26 cellular contexts compared by ENCODE assay signal in genomic region chr9:26870292-26870691, GRCh38. TPM values are rescaled to one million over a fixed set of nuclear protein-coding genes. Genes with fewer than 3 reads are reported as not detected.
A peak's percentile ranks its signal among the peaks of the same experiment; 100 is the strongest.
DNase-seq lines count a peak whose midpoint lies in the region; ATAC-seq and TF ChIP-seq lines count a peak whose summit lies in the region.
"Had no signal": no experiment of that assay in that cellular context is flagged by ENCODE, and none has a peak within 500 bp of the region (broad histone marks: within the 10 kb centered on the region; RNA-seq: fewer than 3 reads in every experiment).

No MANE protein-coding gene starts in this region.

- intact Hi-C loops in IMR-90 (cut with micrococcal nuclease) (loop anchor here (10.0 kb wide), 1 partner anchor 675 kb away; no protein-coding TSS in a partner anchor), Calu3 (cut with micrococcal nuclease; ENCODE audit: unreplicated experiment) (no loop called here)

- no peaks in the 10 kb centered on the region for H3K36me3 ChIP-seq in IMR-90 (ENCODE audit: control insufficient read depth, insufficient read depth, low read length)
- no peaks in the 10 kb centered on the region for H3K36me3 ChIP-seq in brain microvascular endothelial cell (replicated peaks)
- H3K36me3 ChIP-seq: neural progenitor cell, prostate gland, thyroid gland had no signal

- H4K5ac ChIP-seq in IMR-90 (ENCODE audit: low read depth, low read length): no peak overlapping the region

- H2BK5ac ChIP-seq in IMR-90 (ENCODE audit: low read depth, low read length, poor library complexity, severe bottlenecking): no peak overlapping the region

- no peak overlapping the region for H3K9ac ChIP-seq in IMR-90 (ENCODE audit: low read depth, low read length)
- H3K9ac ChIP-seq: neural progenitor cell had no signal

- no peak overlapping the region for H4K91ac ChIP-seq in IMR-90 (ENCODE audit: insufficient read depth, low read depth, low read length)

- in situ Hi-C loops in IMR-90 (cut with MboI; ENCODE audit: low sequenced_read_pairs): no loop called here
- in situ Hi-C loops in brain microvascular endothelial cell (cut with HindIII; ENCODE audit: low pct_ligation_motif_present, low sequenced_read_pairs): no loop called here

- ATAC-seq in IMR-90 (ENCODE audit: low read depth): peak; percentile 44
- ATAC-seq in foreskin keratinocyte: peak; percentile 52
- ATAC-seq in GM18868 (IDR thresholded peaks at IDR 0.05; ENCODE audit: unreplicated experiment): no peak
- ATAC-seq: activated CD8-positive, alpha-beta memory T cell treated with anti-CD3 and anti-CD28 coated beads, Interleukin-2, amount 10 ng/mL, durations not matched to agents 7 days and 5 days; stimulated activated naive CD8-positive, alpha-beta T cell treated with anti-CD3 and anti-CD28 coated beads, Interleukin-15, Interleukin-2, amounts not matched to agents 100 U/mL and 50 U/mL, for 24 hours had no signal

- no peaks in the 10 kb centered on the region for H3K9me3 Mint-ChIP-seq in Calu3 (ENCODE audit: low read depth, unreplicated experiment)
- H3K9me3 Mint-ChIP-seq: activated CD4-positive, alpha-beta T cell treated with anti-CD3 and anti-CD28 coated beads, Interleukin-2, amount 10 ng/mL, durations not matched to agents 7 days and 5 days; activated naive CD4-positive, alpha-beta T cell treated with anti-CD3 and anti-CD28 coated beads, Interleukin-2, amount 10 ng/mL, durations not matched to agents 7 days and 5 days; CD8-positive, alpha-beta memory T cell; neural progenitor cell; T-helper 1 cell treated with Interleukin-12 subunit alpha and Interleukin-12 subunit beta and Interleukin-4 antibody, amounts not matched to agents 30 μg/mL and 1 μg/mL, for 36 hours had no signal

- H4K8ac ChIP-seq in IMR-90 (ENCODE audit: low read depth in 2 of 2, low read length in 2 of 2): no peak overlapping the region

- no peaks in the 10 kb centered on the region for H3K27me3 Mint-ChIP-seq in Calu3 (ENCODE audit: unreplicated experiment)
- H3K27me3 Mint-ChIP-seq: activated CD4-positive, alpha-beta T cell treated with anti-CD3 and anti-CD28 coated beads, Interleukin-2, amount 10 ng/mL, durations not matched to agents 7 days and 5 days; activated CD8-positive, alpha-beta memory T cell treated with anti-CD3 and anti-CD28 coated beads, Interleukin-2, amount 10 ng/mL, durations not matched to agents 7 days and 5 days; activated naive CD4-positive, alpha-beta T cell treated with anti-CD3 and anti-CD28 coated beads, Interleukin-2, amount 10 ng/mL, durations not matched to agents 7 days and 5 days; CD8-positive, alpha-beta memory T cell had no signal

- no peak overlapping the region for H3K27ac Mint-ChIP-seq in Calu3 (ENCODE audit: unreplicated experiment)
- H3K27ac Mint-ChIP-seq: activated CD4-positive, alpha-beta T cell treated with anti-CD3 and anti-CD28 coated beads, Interleukin-2, amount 10 ng/mL, durations not matched to agents 7 days and 5 days; activated CD8-positive, alpha-beta memory T cell treated with anti-CD3 and anti-CD28 coated beads, Interleukin-2, amount 10 ng/mL, durations not matched to agents 7 days and 5 days; activated naive CD4-positive, alpha-beta T cell treated with anti-CD3 and anti-CD28 coated beads, Interleukin-2, amount 10 ng/mL, durations not matched to agents 7 days and 5 days; neural progenitor cell; T-helper 1 cell treated with Interleukin-12 subunit alpha and Interleukin-12 subunit beta and Interleukin-4 antibody, amounts not matched to agents 30 μg/mL and 1 μg/mL, for 36 hours had no signal

- no peak overlapping the region for H3K4ac ChIP-seq in IMR-90 (ENCODE audit: low read depth, low read length)

- no peak for TF ChIP-seq POLR2A in IMR-90 (IDR thresholded peaks at IDR 0.05; ENCODE audit: low read depth, low read length)

- H4K20me1 ChIP-seq in IMR-90 (ENCODE audit: insufficient read depth, low read length): no peaks in the 10 kb centered on the region

- POLR2A ChIA-PET in IMR-90 (lab: Charles Lee; ENCODE audit: unreplicated experiment): no interaction called here

- H3K4me3 Mint-ChIP-seq in Calu3 (ENCODE audit: low read depth, unreplicated experiment): no peak overlapping the region
- H3K4me3 Mint-ChIP-seq: activated CD4-positive, alpha-beta T cell treated with anti-CD3 and anti-CD28 coated beads, Interleukin-2, amount 10 ng/mL, durations not matched to agents 7 days and 5 days; activated CD8-positive, alpha-beta memory T cell treated with anti-CD3 and anti-CD28 coated beads, Interleukin-2, amount 10 ng/mL, durations not matched to agents 7 days and 5 days; activated naive CD4-positive, alpha-beta T cell treated with anti-CD3 and anti-CD28 coated beads, Interleukin-2, amount 10 ng/mL, durations not matched to agents 7 days and 5 days; CD8-positive, alpha-beta memory T cell; neural progenitor cell; T-helper 1 cell treated with Interleukin-12 subunit alpha and Interleukin-12 subunit beta and Interleukin-4 antibody, amounts not matched to agents 30 μg/mL and 1 μg/mL, for 36 hours had no signal

- no peak overlapping the region for H3K18ac ChIP-seq in IMR-90 (ENCODE audit: low read depth, low read length)

- CTCF ChIA-PET in IMR-90 (lab: Yijun Ruan, JAX): no interaction called here
- CTCF ChIA-PET in Calu3 (lab: Charles Lee): no interaction called here

- H3K4me1 Mint-ChIP-seq in Calu3 (ENCODE audit: low read depth, unreplicated experiment): peaks cover 6% of the 10 kb centered on the region
- H3K4me1 Mint-ChIP-seq: activated CD4-positive, alpha-beta T cell treated with anti-CD3 and anti-CD28 coated beads, Interleukin-2, amount 10 ng/mL, durations not matched to agents 7 days and 5 days; activated CD8-positive, alpha-beta memory T cell treated with anti-CD3 and anti-CD28 coated beads, Interleukin-2, amount 10 ng/mL, durations not matched to agents 7 days and 5 days; activated naive CD4-positive, alpha-beta T cell treated with anti-CD3 and anti-CD28 coated beads, Interleukin-2, amount 10 ng/mL, durations not matched to agents 7 days and 5 days; neural progenitor cell had no signal

- H2BK15ac ChIP-seq in IMR-90 (ENCODE audit: low read depth, low read length): no peak overlapping the region

- H2BK20ac ChIP-seq in IMR-90 (ENCODE audit: low read depth, low read length): no peak overlapping the region

- H3K36me3 Mint-ChIP-seq in Calu3 (ENCODE audit: insufficient read depth, unreplicated experiment): no peaks in the 10 kb centered on the region

- H3K23ac ChIP-seq in IMR-90 (ENCODE audit: low read depth, low read length): no peak overlapping the region

- no peak overlapping the region for H3K4me2 ChIP-seq in IMR-90 (ENCODE audit: low read depth, low read length)
- H3K4me2 ChIP-seq: neural progenitor cell had no signal

- H3K4me3 ChIP-seq in IMR-90 (ENCODE audit: insufficient read depth, low read depth, low read length): no peak overlapping the region
- no peak overlapping the region for H3K4me3 ChIP-seq in brain microvascular endothelial cell (ENCODE audit: low read depth, low read length)
- no peak overlapping the region for H3K4me3 ChIP-seq in skeletal muscle cell (ENCODE audit: low read depth, low read length)
- H3K4me3 ChIP-seq: esophagus squamous epithelium, neural progenitor cell, prostate gland, spleen, thyroid gland had no signal

- no peak overlapping the region for H2BK120ac ChIP-seq in IMR-90 (ENCODE audit: low read depth, low read length)

- BruUV-seq in IMR-90 (replicated peaks; lab: Mats Ljungman, UMichigan) (no TSS peak), Calu3 (replicated peaks; lab: Mats Ljungman, UMichigan) (no TSS peak)

- dilution Hi-C loops in IMR-90 (cut with HindIII; ENCODE audit: low sequenced_read_pairs, unreplicated experiment): no loop called here

- no peak overlapping the region for H2AFZ ChIP-seq in IMR-90 (replicated peaks; ENCODE audit: low read length, poor library complexity)
- H2AFZ ChIP-seq: neural progenitor cell had no signal

- H3K4me1 ChIP-seq in IMR-90 (ENCODE audit: control insufficient read depth, insufficient read depth, low read length): no peaks in the 10 kb centered on the region
- H3K4me1 ChIP-seq in foreskin keratinocyte: no peaks in the 10 kb centered on the region
- H3K4me1 ChIP-seq: esophagus squamous epithelium, neural progenitor cell, prostate gland, spleen, thyroid gland had no signal

- H3K14ac ChIP-seq in IMR-90 (replicated peaks; ENCODE audit: low read depth, low read length): no peak overlapping the region

- H3K27me3 ChIP-seq in IMR-90 (ENCODE audit: control insufficient read depth, insufficient read depth, low read length): no peaks in the 10 kb centered on the region
- H3K27me3 ChIP-seq in brain microvascular endothelial cell (replicated peaks): no peaks in the 10 kb centered on the region
- H3K27me3 ChIP-seq in foreskin keratinocyte: no peaks in the 10 kb centered on the region
- H3K27me3 ChIP-seq: esophagus squamous epithelium, neural progenitor cell, spleen, thyroid gland had no signal

- H2AK9ac ChIP-seq in IMR-90 (replicated peaks; ENCODE audit: low read depth, low read length, poor library complexity): no peak overlapping the region

- TF ChIP-seq CTCF in IMR-90 (conservative IDR thresholded peaks at IDR 0.05; ENCODE audit: low read depth, low read length): no peak
- TF ChIP-seq CTCF in brain microvascular endothelial cell (IDR thresholded peaks at IDR 0.05; ENCODE audit: low read depth, low read length, missing control alignments): no peak
- no peak for TF ChIP-seq CTCF in foreskin keratinocyte (conservative IDR thresholded peaks at IDR 0.05)
- no peak for TF ChIP-seq CTCF in Calu3 (IDR thresholded peaks at IDR 0.05; ENCODE audit: unreplicated experiment)

- TF ChIP-seq RAD21 in IMR-90 (IDR thresholded peaks at IDR 0.05; ENCODE audit: low read length): no peak

- DNase-seq in IMR-90: peak; percentile 62
- peak; percentile 49 for DNase-seq in brain microvascular endothelial cell
- DNase-seq in foreskin keratinocyte: peak; percentile 61 to 75
- DNase-seq in skeletal muscle cell (ENCODE audit: low read depth): peak; percentile 31
- no peak for DNase-seq in stimulated activated CD4-positive, alpha-beta T cell treated with anti-CD3 and anti-CD28 coated beads, Interleukin-2, amount 100 ng/mL, for 48 hours
- no peak for DNase-seq in Calu3
- DNase-seq: activated CD4-positive, alpha-beta T cell treated with anti-CD3 and anti-CD28 coated beads, Interleukin-2, amount 10 ng/mL, durations not matched to agents 7 days and 5 days; activated CD8-positive, alpha-beta memory T cell treated with anti-CD3 and anti-CD28 coated beads, Interleukin-2, amount 10 ng/mL, durations not matched to agents 7 days and 5 days; activated naive CD4-positive, alpha-beta T cell treated with anti-CD3 and anti-CD28 coated beads, Interleukin-2, amount 10 ng/mL, durations not matched to agents 7 days and 5 days; anterior cingulate cortex; CD8-positive, alpha-beta memory T cell; DMS79 treated with DMSO at 0.1 percent for 48 hours; effector CD8-positive, alpha-beta T cell; esophagus squamous epithelium; head of caudate nucleus; NCI-H1417; NCI-H510A treated with DMSO at 0.1 percent for 48 hours; NK-92 treated with Interleukin-12 subunit alpha and Interleukin-12 subunit beta, amount 100 ng/mL, for 24 hours; spleen; stimulated activated CD4-positive, alpha-beta T cell treated with anti-CD3 and anti-CD28 coated beads, Interleukin-4, amount 100 ng/mL, for 24 hours; stimulated activated naive CD8-positive, alpha-beta T cell treated with anti-CD3 and anti-CD28 coated beads, Interleukin-15, Interleukin-2, amounts not matched to agents 100 U/mL and 50 U/mL, for 24 hours; thyroid gland had no signal

- H2AK5ac ChIP-seq in IMR-90 (ENCODE audit: low read depth, low read length): no peak overlapping the region

- H3K79me1 ChIP-seq in IMR-90 (ENCODE audit: low read depth in 1 of 2, low read length in 2 of 2): no peaks in the 10 kb centered on the region

- WGBS in IMR-90 (ENCODE audit: extremely low coverage in 2 of 2, insufficient read length in 1 of 2), 2 experiments: no CpG with 5 or more reads among the region's 8 CpGs

- no peak overlapping the region for H3K27ac ChIP-seq in IMR-90 (ENCODE audit: insufficient read depth, low read length)
- no peak overlapping the region for H3K27ac ChIP-seq in brain microvascular endothelial cell
- H3K27ac ChIP-seq in foreskin keratinocyte: no peak overlapping the region
- H3K27ac ChIP-seq: esophagus squamous epithelium, neural progenitor cell, prostate gland, spleen, thyroid gland had no signal

- no peak overlapping the region for H3K56ac ChIP-seq in IMR-90 (ENCODE audit: extremely low read depth, insufficient read depth, low read length)

- no peaks in the 10 kb centered on the region for H3K9me1 ChIP-seq in IMR-90 (ENCODE audit: insufficient read depth, low read length)

- H3K9me3 ChIP-seq in IMR-90 (ENCODE audit: control insufficient read depth, insufficient read depth, low read length): no peaks in the 10 kb centered on the region
- H3K9me3 ChIP-seq: esophagus squamous epithelium, prostate gland, spleen, thyroid gland had no signal

RNA-seq across cellular contexts. Expression of gene CAAP1, which starts 22.3 kb away (rescaled TPM):
- total RNA-seq in IMR-90 (2012; rRNA removed): 6.1 and 12.2 TPM in 2 replicates
- 9.0 and 11.6 TPM in 2 replicates for polyA plus RNA-seq in IMR-90 (2012; rRNA removed)
- 3.6 and 8.4 TPM in 2 replicates for polyA plus RNA-seq in IMR-90 (2012; cell fraction: cytosol; rRNA removed)
- 8.0 and 11.5 TPM in 2 replicates for polyA plus RNA-seq in IMR-90 (2012; cell fraction: nucleus; rRNA removed; ENCODE audit: low replicate concordance)
- total RNA-seq in foreskin keratinocyte: 13.5 and 14.6 TPM in 2 replicates
- polyA plus RNA-seq in foreskin keratinocyte: 6.1 and 7.8 TPM in 2 replicates
- total RNA-seq in Calu3 (2022): 12.5 and 14.9 TPM in 2 replicates

Comparison
In these comparisons a context has a peak if more than half of its experiments do, and no peak if none do; other contexts are left out.
1. DNase-seq: peak in IMR-90 (single experiment), brain microvascular endothelial cell (single experiment), foreskin keratinocyte (2 of 2) and skeletal muscle cell (single experiment); none in stimulated activated CD4-positive, alpha-beta T cell treated with anti-CD3 and anti-CD28 coated beads, Interleukin-2, amount 100 ng/mL, for 48 hours (0 of 2) and Calu3 (single experiment).